9 cellular contexts compared by ENCODE assay signal in the genomic region with DNA sequence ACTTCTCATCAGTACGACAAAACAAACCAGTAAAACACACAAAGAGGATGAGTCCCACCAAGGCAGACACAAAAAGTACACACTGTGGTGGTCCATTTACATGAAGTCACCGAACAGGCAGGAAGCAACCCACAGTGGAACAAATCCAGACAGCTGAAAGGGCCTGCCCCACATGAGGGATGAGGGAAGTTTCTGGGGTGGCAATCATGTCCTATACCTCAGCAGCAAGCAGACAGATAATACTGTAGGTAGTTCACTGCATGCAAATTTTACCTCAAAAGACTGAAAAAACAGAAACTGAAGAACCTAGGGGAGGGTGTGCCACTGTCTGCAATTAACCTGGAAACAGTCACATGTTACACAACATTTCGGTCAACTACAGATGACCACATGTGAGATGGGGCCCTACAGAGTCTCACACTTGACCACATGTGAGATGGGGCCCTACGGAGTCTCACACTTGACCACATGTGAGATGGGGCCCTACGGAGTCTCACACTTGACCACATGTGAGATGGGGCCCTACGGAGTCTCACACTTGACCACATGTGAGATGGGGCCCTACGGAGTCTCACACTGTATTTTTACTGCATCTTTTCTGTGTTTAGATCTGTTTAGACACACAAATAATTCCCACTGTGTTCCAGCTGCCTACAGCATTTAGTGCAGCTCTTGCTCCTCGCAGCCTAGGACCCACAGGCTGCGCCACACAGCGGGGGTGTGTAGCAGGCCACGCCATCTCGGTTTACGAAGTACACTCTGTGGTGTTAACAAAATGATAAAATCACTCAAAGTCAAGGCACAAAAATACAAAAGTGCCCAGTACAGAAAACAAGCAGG. TPM values are rescaled to one million over a fixed set of nuclear protein-coding genes. Genes with fewer than 3 reads are reported as not detected.
DNase-seq lines count a peak whose midpoint lies in the region; ATAC-seq lines count a peak whose summit lies in the region.
"Had no signal": no experiment of that assay in that cellular context is flagged by ENCODE, and none has a peak within 500 bp of the region (broad histone marks: within the 10 kb centered on the region; RNA-seq: fewer than 3 reads in every experiment).

No MANE protein-coding gene starts in this region.

- ATAC-seq in activated CD8-positive, alpha-beta memory T cell treated with anti-CD3 and anti-CD28 coated beads, Interleukin-2, amount 10 ng/mL, durations not matched to agents 7 days and 5 days = peak; percentile 35
- peak; percentile 83 for ATAC-seq in HG02884 (IDR thresholded peaks at IDR 0.05; ENCODE audit: unreplicated experiment)
- ATAC-seq in activated naive CD8-positive, alpha-beta T cell treated with anti-CD3 and anti-CD28 coated beads, Interleukin-2, amount 50 U/mL, for 24 hours = peak; percentile 73
- ATAC-seq in stimulated activated naive B cell treated with anti-CD40 and anti-IgM and Interleukin-4, amounts not matched to agents 10 μg/mL and 1 μg/mL and 100 μg/mL, for 72 hours (replicated peaks) = peak in 1 of 2 donors; percentile 12

- H3K9me3 Mint-ChIP-seq in activated CD8-positive, alpha-beta memory T cell treated with anti-CD3 and anti-CD28 coated beads, Interleukin-2, amount 10 ng/mL, durations not matched to agents 7 days and 5 days (ENCODE audit: low read depth) = peaks cover 2% of the 10 kb centered on the region
- H3K9me3 Mint-ChIP-seq in activated naive CD8-positive, alpha-beta T cell treated with anti-CD3 and anti-CD28 coated beads, Interleukin-2, amount 50 U/mL, for 24 hours = no peaks in the 10 kb centered on the region
- no peaks in the 10 kb centered on the region for H3K9me3 Mint-ChIP-seq in stimulated activated naive B cell treated with anti-CD40 and anti-IgM and Interleukin-4, amounts not matched to agents 10 μg/mL and 1 μg/mL and 100 μg/mL, for 72 hours

- peak overlapping the region; percentile 23 for H3K4me3 Mint-ChIP-seq in activated CD8-positive, alpha-beta memory T cell treated with anti-CD3 and anti-CD28 coated beads, Interleukin-2, amount 10 ng/mL, durations not matched to agents 7 days and 5 days
- H3K4me3 Mint-ChIP-seq in activated naive CD8-positive, alpha-beta T cell treated with anti-CD3 and anti-CD28 coated beads, Interleukin-2, amount 50 U/mL, for 24 hours = peak overlapping the region; percentile 42
- no peak overlapping the region for H3K4me3 Mint-ChIP-seq in stimulated activated naive B cell treated with anti-CD40 and anti-IgM and Interleukin-4, amounts not matched to agents 10 μg/mL and 1 μg/mL and 100 μg/mL, for 72 hours

- H3K27ac Mint-ChIP-seq in activated CD8-positive, alpha-beta memory T cell treated with anti-CD3 and anti-CD28 coated beads, Interleukin-2, amount 10 ng/mL, durations not matched to agents 7 days and 5 days = peak overlapping the region; percentile 63
- peak overlapping the region; percentile 57 for H3K27ac Mint-ChIP-seq in activated naive CD8-positive, alpha-beta T cell treated with anti-CD3 and anti-CD28 coated beads, Interleukin-2, amount 50 U/mL, for 24 hours
- peak overlapping the region; percentile 15 for H3K27ac Mint-ChIP-seq in stimulated activated naive B cell treated with anti-CD40 and anti-IgM and Interleukin-4, amounts not matched to agents 10 μg/mL and 1 μg/mL and 100 μg/mL, for 72 hours

- DNase-seq in activated CD8-positive, alpha-beta memory T cell treated with anti-CD3 and anti-CD28 coated beads, Interleukin-2, amount 10 ng/mL, durations not matched to agents 7 days and 5 days = no peak
- DNase-seq in activated CD8-positive, alpha-beta memory T cell treated with anti-CD3 and anti-CD28 coated beads, Interleukin-2, amount 50 U/mL, for 48 hours = no peak
- DNase-seq in activated naive CD8-positive, alpha-beta T cell treated with anti-CD3 and anti-CD28 coated beads, Interleukin-2, amount 50 U/mL, for 24 hours = no peak
- no peak for DNase-seq in stimulated activated naive B cell treated with anti-CD40 and anti-IgM and Interleukin-4, amounts not matched to agents 10 μg/mL and 1 μg/mL and 100 μg/mL, for 72 hours
- no peak for DNase-seq in NCI-H2196 treated with DMSO at 0.1 percent for 48 hours (lab: John Stamatoyannopoulos, UW; ENCODE audit: unreplicated experiment)
- DNase-seq in stimulated activated CD4-positive, alpha-beta T cell treated with anti-CD3 and anti-CD28 coated beads, Interleukin-4, amount 100 ng/mL, for 1 hour = no peak
- no peak for DNase-seq in effector CD4-positive, alpha-beta T cell
- DNase-seq: NCI-H2171 treated with DMSO at 0.1 percent for 48 hours had no signal

- no peaks in the 10 kb centered on the region for H3K27me3 Mint-ChIP-seq in activated CD8-positive, alpha-beta memory T cell treated with anti-CD3 and anti-CD28 coated beads, Interleukin-2, amount 10 ng/mL, durations not matched to agents 7 days and 5 days
- no peaks in the 10 kb centered on the region for H3K27me3 Mint-ChIP-seq in activated naive CD8-positive, alpha-beta T cell treated with anti-CD3 and anti-CD28 coated beads, Interleukin-2, amount 50 U/mL, for 24 hours
- H3K27me3 Mint-ChIP-seq in stimulated activated naive B cell treated with anti-CD40 and anti-IgM and Interleukin-4, amounts not matched to agents 10 μg/mL and 1 μg/mL and 100 μg/mL, for 72 hours = no peaks in the 10 kb centered on the region

- CTCF ChIA-PET in activated CD8-positive, alpha-beta memory T cell treated with anti-CD3 and anti-CD28 coated beads, Interleukin-2, amount 10 ng/mL, durations not matched to agents 7 days and 5 days (lab: Charles Lee) = interaction anchor here (0.6 to 4.0 kb wide), 3 partner anchors 17 to 23 kb away, joined by 3 to 18 read pairs (median 4); a partner anchor contains a TSS

- peaks cover 57% of the 10 kb centered on the region for H3K36me3 Mint-ChIP-seq in activated CD8-positive, alpha-beta memory T cell treated with anti-CD3 and anti-CD28 coated beads, Interleukin-2, amount 10 ng/mL, durations not matched to agents 7 days and 5 days
- peaks cover 67% of the 10 kb centered on the region for H3K36me3 Mint-ChIP-seq in activated naive CD8-positive, alpha-beta T cell treated with anti-CD3 and anti-CD28 coated beads, Interleukin-2, amount 50 U/mL, for 24 hours (ENCODE audit: low read depth)
- H3K36me3 Mint-ChIP-seq in stimulated activated naive B cell treated with anti-CD40 and anti-IgM and Interleukin-4, amounts not matched to agents 10 μg/mL and 1 μg/mL and 100 μg/mL, for 72 hours = peaks cover 33 to 53% of the 10 kb centered on the region in 2 donors

- peaks cover 60% of the 10 kb centered on the region for H3K4me1 Mint-ChIP-seq in activated CD8-positive, alpha-beta memory T cell treated with anti-CD3 and anti-CD28 coated beads, Interleukin-2, amount 10 ng/mL, durations not matched to agents 7 days and 5 days
- peaks cover 38% of the 10 kb centered on the region for H3K4me1 Mint-ChIP-seq in activated naive CD8-positive, alpha-beta T cell treated with anti-CD3 and anti-CD28 coated beads, Interleukin-2, amount 50 U/mL, for 24 hours
- H3K4me1 Mint-ChIP-seq in stimulated activated naive B cell treated with anti-CD40 and anti-IgM and Interleukin-4, amounts not matched to agents 10 μg/mL and 1 μg/mL and 100 μg/mL, for 72 hours = peaks cover 6 to 8% of the 10 kb centered on the region in 2 donors

RNA-seq across cellular contexts. Expression of a gene that starts 22.2 kb away (rescaled TPM):
- total RNA-seq in activated CD8-positive, alpha-beta memory T cell treated with anti-CD3 and anti-CD28 coated beads, Interleukin-2, amount 10 ng/mL, durations not matched to agents 7 days and 5 days = 10 to 100 TPM; 60.3 to 68.0 TPM

RNA-seq across cellular contexts. Expression of a gene that starts 23.1 kb away (rescaled TPM):
- 10 to 100 TPM; 73.8 to 76.0 TPM for total RNA-seq in activated CD8-positive, alpha-beta memory T cell treated with anti-CD3 and anti-CD28 coated beads, Interleukin-2, amount 10 ng/mL, durations not matched to agents 7 days and 5 days

RNA-seq across cellular contexts. Expression of a gene that starts 27.8 kb away (rescaled TPM):
- not detected for total RNA-seq in activated CD8-positive, alpha-beta memory T cell treated with anti-CD3 and anti-CD28 coated beads, Interleukin-2, amount 10 ng/mL, durations not matched to agents 7 days and 5 days

Comparison
In these comparisons a context has a peak if more than half of its experiments do, and no peak if none do; other contexts are left out.
1. H3K4me3 Mint-ChIP-seq: peak in activated CD8-positive, alpha-beta memory T cell treated with anti-CD3 and anti-CD28 coated beads, Interleukin-2, amount 10 ng/mL, durations not matched to agents 7 days and 5 days (single experiment) and activated naive CD8-positive, alpha-beta T cell treated with anti-CD3 and anti-CD28 coated beads, Interleukin-2, amount 50 U/mL, for 24 hours (single experiment); none in stimulated activated naive B cell treated with anti-CD40 and anti-IgM and Interleukin-4, amounts not matched to agents 10 μg/mL and 1 μg/mL and 100 μg/mL, for 72 hours (0 of 2).
2. Peak in every context shown above with its lines, with median percentiles within 50 percentile points of each other: H3K27ac Mint-ChIP-seq.